In genomic region chr1:200035397-200035955, GRCh38 we compare ENCODE assay signal across 14 cellular contexts. TPM values are rescaled to one million over a fixed set of nuclear protein-coding genes. Genes with fewer than 3 reads are reported as not detected.
DNase-seq lines count a peak whose midpoint lies in the region; ATAC-seq, FAIRE-seq and TF ChIP-seq lines count a peak whose summit lies in the region.
"Had no signal": no experiment of that assay in that cellular context is flagged by ENCODE, and none has a peak within 500 bp of the region (broad histone marks: within the 10 kb centered on the region; RNA-seq: fewer than 3 reads in every experiment).

No MANE protein-coding gene starts in this region.

- no peak for TF ChIP-seq RAD21 in K562 (CRISPR knock-in tag; conservative IDR thresholded peaks at IDR 0.05 in 1 of 2, IDR thresholded peaks at IDR 0.05 in 1 of 2)

- H2AFZ ChIP-seq in K562 (ENCODE audit: low read depth, low read length) = no peak overlapping the region

- no peak overlapping the region for H3K27ac Mint-ChIP-seq in immature natural killer cell
- H3K27ac Mint-ChIP-seq: activated CD8-positive, alpha-beta T cell treated with anti-CD3 and anti-CD28 coated beads, Interleukin-2, amount 10 ng/mL, durations not matched to agents 7 days and 5 days; dendritic cell treated with granulocyte-macrophage colony-stimulating factor and Interleukin-4, amounts not matched to agents 40 ng/mL and 50 ng/mL, for 4 days; T-helper 17 cell had no signal

- TF ChIP-seq POLR2A in K562 (conservative IDR thresholded peaks at IDR 0.05) = no peak
- no peak for TF ChIP-seq POLR2A in GM12892 (IDR thresholded peaks at IDR 0.05; ENCODE audit: low read depth, low read length)

- WGBS in K562 (ENCODE audit: insufficient coverage, low coverage, missing lambda C conversion rate) = 11% methylated on average over 33 of the region's 36 CpGs

- no peak overlapping the region for H3K4me3 Mint-ChIP-seq in immature natural killer cell
- H3K4me3 Mint-ChIP-seq: activated CD8-positive, alpha-beta T cell treated with anti-CD3 and anti-CD28 coated beads, Interleukin-2, amount 10 ng/mL, durations not matched to agents 7 days and 5 days; dendritic cell treated with granulocyte-macrophage colony-stimulating factor and Interleukin-4, amounts not matched to agents 40 ng/mL and 50 ng/mL, for 4 days; T-helper 17 cell had no signal

- H3K4me1 ChIP-seq in K562 (replicated peaks in 1 of 2; ENCODE audit: control insufficient read depth in 2 of 2, insufficient read depth in 2 of 2, low read length in 2 of 2) = peaks cover 0 to 15% of the 10 kb centered on the region in 2 experiments; a peak in 1 of 5 replicates
- H3K4me1 ChIP-seq in iPS-20b (ENCODE audit: insufficient read depth, low read length) = peaks cover 18% of the 10 kb centered on the region; the same call in 1 of the 2 replicates

- in situ Hi-C loops in GM13976 (cut with MboI; ENCODE audit: low sequenced_read_pairs, unreplicated experiment) = no loop called here
- in situ Hi-C loops in K562 (cut with MboI) = no loop called here

- peaks cover 8 to 15% of the 10 kb centered on the region in 2 donors for H3K4me1 Mint-ChIP-seq in immature natural killer cell

- peaks cover 6% of the 10 kb centered on the region for H4K20me1 ChIP-seq in K562 (replicated peaks; ENCODE audit: control insufficient read depth, insufficient read depth, low read length)

- H3K36me3 Mint-ChIP-seq in immature natural killer cell = no peaks in the 10 kb centered on the region

- no peak for TF ChIP-seq EP300 in K562 (IDR thresholded peaks at IDR 0.05; ENCODE audit: low read length)

- H3K9me1 ChIP-seq in K562 (ENCODE audit: control insufficient read depth, insufficient read depth, low read length) = peaks cover 4% of the 10 kb centered on the region

- no peak for ATAC-seq in K562
- no peak for ATAC-seq in GM18511 (IDR thresholded peaks at IDR 0.05; ENCODE audit: unreplicated experiment)
- ATAC-seq: activated CD8-positive, alpha-beta T cell treated with anti-CD3 and anti-CD28 coated beads, Interleukin-2, amount 10 ng/mL, durations not matched to agents 7 days and 5 days; T-helper 17 cell had no signal

- H3K9me3 Mint-ChIP-seq in immature natural killer cell = no peaks in the 10 kb centered on the region
- H3K9me3 Mint-ChIP-seq: dendritic cell treated with granulocyte-macrophage colony-stimulating factor and Interleukin-4, amounts not matched to agents 40 ng/mL and 50 ng/mL, for 4 days had no signal

- H3K9ac ChIP-seq in K562 (ENCODE audit: insufficient read depth in 1 of 2, low read depth in 2 of 2, low read length in 2 of 2) = no peak overlapping the region
- H3K9ac ChIP-seq in iPS-20b (ENCODE audit: low read depth, low read length) = peak overlapping the region; percentile 29; the same call in 1 of the 2 replicates

- intact Hi-C loops in K562 (cut with micrococcal nuclease) = no loop called here

- no peak overlapping the region for H3K27ac ChIP-seq in K562 (ENCODE audit: extremely low read depth, low read depth, low read length)
- no peak overlapping the region for H3K27ac ChIP-seq in iPS-20b (ENCODE audit: low read length)

- no peak overlapping the region for H3K4me2 ChIP-seq in K562 (ENCODE audit: insufficient read depth, low read length)

- CTCF ChIA-PET in K562 (lab: Yijun Ruan, JAX; ENCODE audit: low intra/inter-chr PET ratio) = no interaction called here

- H3K9me3 ChIP-seq in K562 (replicated peaks; ENCODE audit: control insufficient read depth, insufficient read depth, low read depth, low read length) (no peaks in the 10 kb centered on the region), iPS-20b (ENCODE audit: insufficient read depth, low read depth, low read length) (no peaks in the 10 kb centered on the region)

- FAIRE-seq in K562 (lab: Jason Lieb, UNC) = no peak
- FAIRE-seq in GM12892 (lab: Jason Lieb, UNC) = no peak

- H3K36me3 ChIP-seq in K562 (ENCODE audit: control insufficient read depth, insufficient read depth, low read length) = no peaks in the 10 kb centered on the region
- H3K36me3 ChIP-seq in iPS-20b (ENCODE audit: insufficient read depth, low read depth, low read length) = no peaks in the 10 kb centered on the region

- H3K27me3 ChIP-seq in K562 (ENCODE audit: control insufficient read depth in 2 of 2, insufficient read depth in 2 of 2, low read length in 2 of 2) (peaks cover 65 to 73% of the 10 kb centered on the region in 2 experiments), iPS-20b (ENCODE audit: insufficient read depth, low read length) (peaks cover 100% of the 10 kb centered on the region)

- no TSS peak for BruUV-seq in K562 (replicated peaks; lab: Mats Ljungman, UMichigan)

- DNase-seq in GM13976 (ENCODE audit: low spot score) (peak; percentile 34), K562 (ENCODE audit: extremely low read depth in 1 of 4, low spot score in 3 of 4) (no peak), retina (peak; percentile 54), GM12892 (ENCODE audit: insufficient read length) (no peak), immature natural killer cell (no peak), H4 (ENCODE audit: low spot score) (no peak)
- DNase-seq: activated CD8-positive, alpha-beta T cell treated with anti-CD3 and anti-CD28 coated beads, Interleukin-2, amount 10 ng/mL, durations not matched to agents 7 days and 5 days; C1 segment of cervical spinal cord; midbrain; T-helper 17 cell had no signal

- peaks cover 17 to 36% (median 34%) of the 10 kb centered on the region in 3 donors for H3K27me3 Mint-ChIP-seq in immature natural killer cell (ENCODE audit: low read depth in 3 of 3)

- no peaks in the 10 kb centered on the region for H3K79me2 ChIP-seq in K562 (ENCODE audit: control insufficient read depth, insufficient read depth, low read length)

- H3K4me3 ChIP-seq in K562 = no peak overlapping the region
- H3K4me3 ChIP-seq in iPS-20b (ENCODE audit: low read length) = peak overlapping the region; percentile 68

- no peak for TF ChIP-seq CTCF in GM13976 (IDR thresholded peaks at IDR 0.05; ENCODE audit: borderline replicate concordance, control extremely low read depth, extremely low read depth, insufficient read depth, missing control alignments)
- no peak for TF ChIP-seq CTCF in K562 (IDR thresholded peaks at IDR 0.05 in 2 of 3, conservative IDR thresholded peaks at IDR 0.05 in 1 of 3; ENCODE audit: insufficient read depth in 2 of 3, low read depth in 1 of 3, low read length in 3 of 3)

- POLR2A ChIA-PET in K562 (lab: Yijun Ruan, JAX) = no interaction called here

TF ChIP-seq in K562, 482 proteins besides CTCF, POLR2A, EP300 and RAD21:
- TF ChIP-seq EZH2 (IDR thresholded peaks at IDR 0.05; ENCODE audit: borderline replicate concordance, low read depth, low read length) (0 out of 2 replicates have a peak, but pooled peaks have one; percentile 31), SMARCA4 (IDR thresholded peaks at IDR 0.05) (no peak), NBN (IDR thresholded peaks at IDR 0.05; ENCODE audit: low read depth) (no peak), RBBP5 (IDR thresholded peaks at IDR 0.05; ENCODE audit: borderline replicate concordance, insufficient read depth, low read length, poor library complexity, severe bottlenecking) (no peak), NR3C1 (CRISPR knock-in tag; IDR thresholded peaks at IDR 0.05) (no peak), RFX5 (IDR thresholded peaks at IDR 0.05; ENCODE audit: low read depth, low read length) (no peak)

RNA-seq across cellular contexts. Expression of gene NR5A2, which starts 8.0 kb away (rescaled TPM):
- total RNA-seq in K562 (2011; cell fraction: chromatin; rRNA removed; ENCODE audit: low replicate concordance) = 0.07 TPM in 1 of 2 replicates, not detected in the other
- total RNA-seq in K562 (2011; cell fraction: nucleolus; rRNA removed) = not detected in 2 replicates
- total RNA-seq in K562 (2011; cell fraction: nucleoplasm; rRNA removed) = 0.15 TPM in 1 of 2 replicates, not detected in the other
- total RNA-seq in K562 (2014; rRNA removed) = 0.16 and 0.27 TPM in 2 replicates
- 0.40 and 0.45 TPM in 2 replicates for total RNA-seq in K562 (2014; rRNA removed; fragmentation: Illumina TruSeq; extraction: Trizol)
- total RNA-seq in K562 (2015; rRNA removed; fragmentation: Illumina TruSeq; extraction: Trizol) = 0.19 and 0.29 TPM in 2 replicates
- total RNA-seq in K562 (2021) = 0.25 and 0.33 TPM in 2 replicates
- polyA plus RNA-seq in K562 (2011; rRNA removed) = 0.14 TPM in 1 of 2 replicates, not detected in the other
- polyA plus RNA-seq in K562 (2011; cell fraction: cytosol; rRNA removed) = 0.03 TPM in 1 of 2 replicates, not detected in the other
- polyA plus RNA-seq in K562 (2011; cell fraction: nucleus; rRNA removed) = not detected in 2 replicates
- 0.76 and 0.79 TPM in 2 replicates for polyA plus RNA-seq in K562 (2012)
- 0.33 and 0.35 TPM in 2 replicates for polyA plus RNA-seq in K562 (2014; fragmentation: Illumina TruSeq; extraction: Trizol)
- under 1 TPM; 0.27 to 0.35 TPM for polyA plus RNA-seq in K562 (2014; fragmentation: Nextera tagmentation; extraction: Ambion mirVana)
- 0.13 and 0.30 TPM in 2 replicates for polyA plus RNA-seq in K562 (2014; rRNA removed)
- polyA minus RNA-seq in K562 (2011; rRNA and poly(A)+ RNA removed) = 0.18 TPM in 1 of 2 replicates, not detected in the other
- not detected in 2 replicates for polyA minus RNA-seq in K562 (2011; cell fraction: cytosol; rRNA and poly(A)+ RNA removed)
- polyA minus RNA-seq in K562 (2011; cell fraction: nucleus; rRNA and poly(A)+ RNA removed) = not detected in 2 replicates
- polyA plus RNA-seq in GM12892 (2012; ENCODE audit: missing spikeins) = 0.38 TPM
- not detected for polyA plus RNA-seq in immature natural killer cell
- 0.06 TPM in 2 replicates for total RNA-seq in H4 (2014; rRNA removed; shearing (Covaris generic))
- total RNA-seq: activated CD8-positive, alpha-beta T cell treated with anti-CD3 and anti-CD28 coated beads, Interleukin-2, amount 10 ng/mL, durations not matched to agents 7 days and 5 days; LHCN-M2; T-helper 17 cell had no signal

Comparison
In these comparisons a context has a peak if more than half of its experiments do, and no peak if none do; other contexts are left out.
1. DNase-seq: peak in GM13976 (single experiment) and retina (single experiment); none in K562 (0 of 4), GM12892 (single experiment), immature natural killer cell (0 of 3) and H4 (single experiment).